In the genomic region with DNA sequence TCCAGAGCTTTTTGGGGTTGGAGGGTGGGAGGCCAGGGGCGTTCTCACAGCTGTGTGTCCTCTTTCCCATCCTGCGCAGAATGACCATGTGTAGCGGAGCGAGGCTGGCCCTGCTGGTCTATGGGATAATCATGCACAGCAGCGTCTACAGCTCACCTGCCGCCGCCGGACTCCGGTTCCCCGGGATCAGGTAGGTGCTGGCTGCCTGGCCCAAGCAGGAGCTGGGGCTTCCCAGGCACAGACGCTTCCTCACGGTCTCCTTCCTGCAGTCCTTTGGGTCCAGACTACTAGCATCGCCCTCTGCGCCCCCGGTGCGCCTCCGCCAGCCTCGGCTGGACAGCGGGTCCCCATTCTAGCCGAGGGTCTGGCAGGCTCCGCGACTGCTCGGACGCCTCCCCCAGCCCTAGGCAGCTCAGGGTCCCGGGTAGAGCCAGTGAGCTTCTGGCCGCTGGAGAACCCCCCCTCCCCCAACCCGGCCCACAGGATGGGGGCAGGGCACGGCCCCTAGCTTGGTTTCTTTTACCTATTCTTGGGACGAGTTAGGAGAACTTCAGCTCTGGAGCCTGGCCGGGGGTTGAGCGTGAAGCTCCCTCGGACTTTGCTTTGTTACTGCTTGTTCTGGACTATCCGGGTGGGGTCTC, we compare ENCODE assay signal across 16 cellular contexts. TPM values are rescaled to one million over a fixed set of nuclear protein-coding genes. Genes with fewer than 3 reads are reported as not detected.
A peak's percentile ranks its signal among the peaks of the same experiment; 100 is the strongest.
DNase-seq lines count a peak whose midpoint lies in the region; ATAC-seq and TF ChIP-seq lines count a peak whose summit lies in the region.
"Had no signal": no experiment of that assay in that cellular context is flagged by ENCODE, and none has a peak within 500 bp of the region (broad histone marks: within the 10 kb centered on the region; RNA-seq: fewer than 3 reads in every experiment).

No MANE protein-coding gene starts in this region.

- CTCF ChIA-PET in naive thymus-derived CD4-positive, alpha-beta T cell (lab: Charles Lee) = no interaction called here

- peaks cover 98% of the 10 kb centered on the region for H3K27me3 Mint-ChIP-seq in brain
- H3K27me3 Mint-ChIP-seq in naive thymus-derived CD4-positive, alpha-beta T cell = peaks cover 67 to 83% (median 74%) of the 10 kb centered on the region in 5 donors

- H3K9me3 Mint-ChIP-seq in brain = peaks cover 0 to 7% (median 0%) of the 10 kb centered on the region in 5 experiments
- H3K9me3 Mint-ChIP-seq in naive thymus-derived CD4-positive, alpha-beta T cell = peaks cover 0 to 33% (median 9%) of the 10 kb centered on the region in 11 donors

- DNase-seq in NCI-H146 (lab: John Stamatoyannopoulos, UW) (peak; percentile 45), NCI-H146 treated with DMSO at 0.1 percent for 48 hours (lab: John Stamatoyannopoulos, UW; ENCODE audit: unreplicated experiment) (no peak), GM13976 (ENCODE audit: low spot score) (peak; percentile 32), foreskin keratinocyte (no peak), NCI-H526 treated with DMSO at 0.1 percent for 48 hours (lab: John Stamatoyannopoulos, UW) (no peak)
- DNase-seq in naive thymus-derived CD4-positive, alpha-beta T cell = no peak
- DNase-seq: ACHN; hypothalamus; NK-92 treated with Interleukin-12 subunit alpha and Interleukin-12 subunit beta, amount 100 ng/mL, for 24 hours had no signal

- peak overlapping the region; percentile 3 to 81 (median 67) for H3K27ac Mint-ChIP-seq in brain
- peak overlapping the region in 1 of 9 donors; percentile 60 for H3K27ac Mint-ChIP-seq in naive thymus-derived CD4-positive, alpha-beta T cell
- H3K27ac Mint-ChIP-seq: progenitor cell of endocrine pancreas had no signal

- in situ Hi-C loops in GM13976 (cut with MboI; ENCODE audit: low sequenced_read_pairs, unreplicated experiment) = no loop called here

- TF ChIP-seq CTCF in GM13976 (IDR thresholded peaks at IDR 0.05; ENCODE audit: borderline replicate concordance, control extremely low read depth, extremely low read depth, insufficient read depth, missing control alignments) = no peak
- no peak for TF ChIP-seq CTCF in brain (conservative IDR thresholded peaks at IDR 0.05)
- no peak for TF ChIP-seq CTCF in foreskin keratinocyte (conservative IDR thresholded peaks at IDR 0.05)

- no peak overlapping the region for H3K4me3 ChIP-seq in naive thymus-derived CD4-positive, alpha-beta T cell (ENCODE audit: low read length)
- H3K4me3 ChIP-seq: SJSA1 had no signal

- H3K36me3 ChIP-seq in naive thymus-derived CD4-positive, alpha-beta T cell (ENCODE audit: control insufficient read depth in 2 of 3, insufficient read depth in 3 of 3, low read length in 3 of 3) = no peaks in the 10 kb centered on the region
- H3K36me3 ChIP-seq: esophagus muscularis mucosa, SJSA1, vagina had no signal

- no peaks in the 10 kb centered on the region for H3K36me3 Mint-ChIP-seq in brain
- peaks cover 0 to 10% (median 6%) of the 10 kb centered on the region in 5 donors for H3K36me3 Mint-ChIP-seq in naive thymus-derived CD4-positive, alpha-beta T cell

- no peak overlapping the region for H3K27ac ChIP-seq in naive thymus-derived CD4-positive, alpha-beta T cell (ENCODE audit: low read depth, low read length)
- no peak overlapping the region for H3K27ac ChIP-seq in foreskin keratinocyte
- H3K27ac ChIP-seq: esophagus muscularis mucosa, SJSA1, vagina had no signal

- no peaks in the 10 kb centered on the region for H3K9me3 ChIP-seq in naive thymus-derived CD4-positive, alpha-beta T cell (ENCODE audit: control insufficient read depth in 2 of 3, low read length in 3 of 3)
- H3K9me3 ChIP-seq: esophagus muscularis mucosa, vagina had no signal

- H3K4me1 ChIP-seq in naive thymus-derived CD4-positive, alpha-beta T cell (ENCODE audit: control insufficient read depth in 2 of 2, insufficient read depth in 2 of 2, low read length in 2 of 2) = peaks cover 5 to 22% of the 10 kb centered on the region in 2 donors
- no peaks in the 10 kb centered on the region for H3K4me1 ChIP-seq in foreskin keratinocyte

- ATAC-seq in naive thymus-derived CD4-positive, alpha-beta T cell = no peak
- ATAC-seq in GM21367 (IDR thresholded peaks at IDR 0.05; ENCODE audit: unreplicated experiment) (no peak), foreskin keratinocyte (no peak)
- ATAC-seq: HCT116 had no signal

- H3K4me1 Mint-ChIP-seq in brain = peaks cover 37% of the 10 kb centered on the region
- peaks cover 6 to 27% (median 17%) of the 10 kb centered on the region in 7 donors for H3K4me1 Mint-ChIP-seq in naive thymus-derived CD4-positive, alpha-beta T cell

- POLR2A ChIA-PET in naive thymus-derived CD4-positive, alpha-beta T cell (lab: Charles Lee) = no interaction called here

- peaks cover 0 to 30% of the 10 kb centered on the region in 2 donors for H3K27me3 ChIP-seq in naive thymus-derived CD4-positive, alpha-beta T cell (ENCODE audit: control insufficient read depth in 2 of 2, insufficient read depth in 2 of 2, low read length in 2 of 2)
- H3K27me3 ChIP-seq in foreskin keratinocyte = peaks cover 85% of the 10 kb centered on the region

- intact Hi-C loops in naive thymus-derived CD4-positive, alpha-beta T cell (cut with micrococcal nuclease) = no loop called here

- H3K4me3 Mint-ChIP-seq in brain = peak overlapping the region; percentile 83 to 90 (median 88)
- H3K4me3 Mint-ChIP-seq in naive thymus-derived CD4-positive, alpha-beta T cell = peak overlapping the region in 7 of 10 donors; percentile 44 to 82 (median 56)

RNA-seq across cellular contexts. Expression of gene ADCYAP1, which starts 0.8 kb away (rescaled TPM):
- polyA plus RNA-seq in brain (ENCODE audit: insufficient read depth, low read depth, low replicate concordance) (29.7 TPM), foreskin keratinocyte (not detected in 2 replicates)
- total RNA-seq in naive thymus-derived CD4-positive, alpha-beta T cell = under 1 TPM in 2 of 5 experiments, not detected in 3; 0.34 TPM
- not detected for polyA plus RNA-seq in naive thymus-derived CD4-positive, alpha-beta T cell
- not detected in 2 replicates for total RNA-seq in foreskin keratinocyte
- total RNA-seq: progenitor cell of endocrine pancreas, SJSA1 had no signal

Comparison
In these comparisons a context has a peak if more than half of its experiments do, and no peak if none do; other contexts are left out.
1. DNase-seq: peak in NCI-H146 (single experiment) and GM13976 (single experiment); none in NCI-H146 treated with DMSO at 0.1 percent for 48 hours (single experiment), naive thymus-derived CD4-positive, alpha-beta T cell (0 of 9), foreskin keratinocyte (0 of 2) and NCI-H526 treated with DMSO at 0.1 percent for 48 hours (single experiment).
2. RNA of gene ADCYAP1, which starts 0.8 kb away (polyA plus RNA-seq): 29.7 TPM in brain (single experiment); not detected in naive thymus-derived CD4-positive, alpha-beta T cell and not detected in foreskin keratinocyte; every median in the first group is over 10 times any median in the second.